In the genomic region with DNA sequence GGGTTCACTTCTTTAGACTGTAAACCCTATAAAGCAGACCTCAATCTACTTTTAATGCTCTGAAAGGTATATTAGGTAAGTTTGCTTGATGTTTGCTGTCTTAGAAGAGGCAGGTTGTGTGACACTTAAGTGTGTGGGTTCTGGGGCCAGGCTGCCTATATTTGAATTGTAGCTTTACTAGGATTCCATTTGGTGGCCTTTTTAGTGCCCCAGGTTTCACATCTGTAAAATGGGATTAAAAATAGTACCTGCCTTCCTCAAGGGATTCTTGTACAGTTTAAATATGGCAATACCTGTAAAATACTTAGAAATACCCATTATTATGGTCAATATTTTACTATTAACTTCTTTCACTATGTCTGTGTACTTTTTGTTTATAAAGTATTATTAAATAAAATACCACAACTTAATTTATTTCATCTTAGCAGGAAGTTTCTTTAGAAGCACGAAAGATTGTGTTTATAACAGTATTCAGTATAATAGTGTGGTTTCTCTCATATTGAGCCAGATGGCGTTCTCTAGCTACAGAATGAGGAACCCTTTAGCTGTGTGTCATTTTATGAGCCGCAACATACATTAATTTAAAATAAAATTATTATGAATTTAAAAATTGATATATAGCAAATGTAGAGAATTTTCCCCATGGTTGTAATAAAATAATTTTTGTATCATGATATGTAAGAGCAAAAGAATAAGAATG, we compare ENCODE assay signal across 2 cellular contexts.
TF ChIP-seq lines count a peak whose summit lies in the region.

No MANE protein-coding gene starts in this region.

TF ChIP-seq in SK-N-SH, 30 proteins besides CTCF, POLR2A, EP300 and RAD21 (continued from another document):
- TF ChIP-seq, protein P1, sequence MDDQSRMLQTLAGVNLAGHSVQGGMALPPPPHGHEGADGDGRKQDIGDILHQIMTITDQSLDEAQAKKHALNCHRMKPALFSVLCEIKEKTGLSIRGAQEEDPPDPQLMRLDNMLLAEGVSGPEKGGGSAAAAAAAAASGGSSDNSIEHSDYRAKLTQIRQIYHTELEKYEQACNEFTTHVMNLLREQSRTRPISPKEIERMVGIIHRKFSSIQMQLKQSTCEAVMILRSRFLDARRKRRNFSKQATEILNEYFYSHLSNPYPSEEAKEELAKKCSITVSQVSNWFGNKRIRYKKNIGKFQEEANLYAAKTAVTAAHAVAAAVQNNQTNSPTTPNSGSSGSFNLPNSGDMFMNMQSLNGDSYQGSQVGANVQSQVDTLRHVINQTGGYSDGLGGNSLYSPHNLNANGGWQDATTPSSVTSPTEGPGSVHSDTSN (IDR thresholded peaks at IDR 0.05): no peak
- no peak for TF ChIP-seq SMC3 (IDR thresholded peaks at IDR 0.05; ENCODE audit: low read depth, low read length)
- TF ChIP-seq TEAD4 (IDR thresholded peaks at IDR 0.05; ENCODE audit: borderline replicate concordance, insufficient read depth): no peak
- no peak for TF ChIP-seq EZH2phosphoT487 (IDR thresholded peaks at IDR 0.05; ENCODE audit: borderline replicate concordance, low read depth)
- no peak for TF ChIP-seq ELF1 (IDR thresholded peaks at IDR 0.05)
- TF ChIP-seq FOSL2 (IDR thresholded peaks at IDR 0.05; ENCODE audit: borderline replicate concordance, low read depth): no peak
- TF ChIP-seq, protein P2, sequence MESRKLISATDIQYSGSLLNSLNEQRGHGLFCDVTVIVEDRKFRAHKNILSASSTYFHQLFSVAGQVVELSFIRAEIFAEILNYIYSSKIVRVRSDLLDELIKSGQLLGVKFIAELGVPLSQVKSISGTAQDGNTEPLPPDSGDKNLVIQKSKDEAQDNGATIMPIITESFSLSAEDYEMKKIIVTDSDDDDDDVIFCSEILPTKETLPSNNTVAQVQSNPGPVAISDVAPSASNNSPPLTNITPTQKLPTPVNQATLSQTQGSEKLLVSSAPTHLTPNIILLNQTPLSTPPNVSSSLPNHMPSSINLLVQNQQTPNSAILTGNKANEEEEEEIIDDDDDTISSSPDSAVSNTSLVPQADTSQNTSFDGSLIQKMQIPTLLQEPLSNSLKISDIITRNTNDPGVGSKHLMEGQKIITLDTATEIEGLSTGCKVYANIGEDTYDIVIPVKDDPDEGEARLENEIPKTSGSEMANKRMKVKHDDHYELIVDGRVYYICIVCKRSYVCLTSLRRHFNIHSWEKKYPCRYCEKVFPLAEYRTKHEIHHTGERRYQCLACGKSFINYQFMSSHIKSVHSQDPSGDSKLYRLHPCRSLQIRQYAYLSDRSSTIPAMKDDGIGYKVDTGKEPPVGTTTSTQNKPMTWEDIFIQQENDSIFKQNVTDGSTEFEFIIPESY (IDR thresholded peaks at IDR 0.05; ENCODE audit: borderline replicate concordance, low read depth): no peak
- TF ChIP-seq, protein P3, sequence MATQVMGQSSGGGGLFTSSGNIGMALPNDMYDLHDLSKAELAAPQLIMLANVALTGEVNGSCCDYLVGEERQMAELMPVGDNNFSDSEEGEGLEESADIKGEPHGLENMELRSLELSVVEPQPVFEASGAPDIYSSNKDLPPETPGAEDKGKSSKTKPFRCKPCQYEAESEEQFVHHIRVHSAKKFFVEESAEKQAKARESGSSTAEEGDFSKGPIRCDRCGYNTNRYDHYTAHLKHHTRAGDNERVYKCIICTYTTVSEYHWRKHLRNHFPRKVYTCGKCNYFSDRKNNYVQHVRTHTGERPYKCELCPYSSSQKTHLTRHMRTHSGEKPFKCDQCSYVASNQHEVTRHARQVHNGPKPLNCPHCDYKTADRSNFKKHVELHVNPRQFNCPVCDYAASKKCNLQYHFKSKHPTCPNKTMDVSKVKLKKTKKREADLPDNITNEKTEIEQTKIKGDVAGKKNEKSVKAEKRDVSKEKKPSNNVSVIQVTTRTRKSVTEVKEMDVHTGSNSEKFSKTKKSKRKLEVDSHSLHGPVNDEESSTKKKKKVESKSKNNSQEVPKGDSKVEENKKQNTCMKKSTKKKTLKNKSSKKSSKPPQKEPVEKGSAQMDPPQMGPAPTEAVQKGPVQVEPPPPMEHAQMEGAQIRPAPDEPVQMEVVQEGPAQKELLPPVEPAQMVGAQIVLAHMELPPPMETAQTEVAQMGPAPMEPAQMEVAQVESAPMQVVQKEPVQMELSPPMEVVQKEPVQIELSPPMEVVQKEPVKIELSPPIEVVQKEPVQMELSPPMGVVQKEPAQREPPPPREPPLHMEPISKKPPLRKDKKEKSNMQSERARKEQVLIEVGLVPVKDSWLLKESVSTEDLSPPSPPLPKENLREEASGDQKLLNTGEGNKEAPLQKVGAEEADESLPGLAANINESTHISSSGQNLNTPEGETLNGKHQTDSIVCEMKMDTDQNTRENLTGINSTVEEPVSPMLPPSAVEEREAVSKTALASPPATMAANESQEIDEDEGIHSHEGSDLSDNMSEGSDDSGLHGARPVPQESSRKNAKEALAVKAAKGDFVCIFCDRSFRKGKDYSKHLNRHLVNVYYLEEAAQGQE (IDR thresholded peaks at IDR 0.05; ENCODE audit: low read depth, low read length): no peak

TF ChIP-seq in SK-N-SH treated with all-trans-retinoic acid at 6 μM for 48 hours, 23 proteins besides CTCF, POLR2A, EP300 and RAD21 (continued from another document):
- TF ChIP-seq, protein P4, sequence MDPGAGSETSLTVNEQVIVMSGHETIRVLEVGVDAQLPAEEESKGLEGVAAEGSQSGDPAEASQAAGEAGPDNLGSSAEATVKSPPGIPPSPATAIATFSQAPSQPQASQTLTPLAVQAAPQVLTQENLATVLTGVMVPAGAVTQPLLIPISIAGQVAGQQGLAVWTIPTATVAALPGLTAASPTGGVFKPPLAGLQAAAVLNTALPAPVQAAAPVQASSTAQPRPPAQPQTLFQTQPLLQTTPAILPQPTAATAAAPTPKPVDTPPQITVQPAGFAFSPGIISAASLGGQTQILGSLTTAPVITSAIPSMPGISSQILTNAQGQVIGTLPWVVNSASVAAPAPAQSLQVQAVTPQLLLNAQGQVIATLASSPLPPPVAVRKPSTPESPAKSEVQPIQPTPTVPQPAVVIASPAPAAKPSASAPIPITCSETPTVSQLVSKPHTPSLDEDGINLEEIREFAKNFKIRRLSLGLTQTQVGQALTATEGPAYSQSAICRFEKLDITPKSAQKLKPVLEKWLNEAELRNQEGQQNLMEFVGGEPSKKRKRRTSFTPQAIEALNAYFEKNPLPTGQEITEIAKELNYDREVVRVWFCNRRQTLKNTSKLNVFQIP (CRISPR knock-in tag; IDR thresholded peaks at IDR 0.05; ENCODE audit: borderline replicate concordance, low read depth): no peak
- TF ChIP-seq OSR1 (CRISPR knock-in tag; IDR thresholded peaks at IDR 0.05): no peak
TF ChIP-seq in SK-N-SH treated with all-trans-retinoic acid at 6 μM for 48 hours: peak in this region for 0.
